In the genomic region with DNA sequence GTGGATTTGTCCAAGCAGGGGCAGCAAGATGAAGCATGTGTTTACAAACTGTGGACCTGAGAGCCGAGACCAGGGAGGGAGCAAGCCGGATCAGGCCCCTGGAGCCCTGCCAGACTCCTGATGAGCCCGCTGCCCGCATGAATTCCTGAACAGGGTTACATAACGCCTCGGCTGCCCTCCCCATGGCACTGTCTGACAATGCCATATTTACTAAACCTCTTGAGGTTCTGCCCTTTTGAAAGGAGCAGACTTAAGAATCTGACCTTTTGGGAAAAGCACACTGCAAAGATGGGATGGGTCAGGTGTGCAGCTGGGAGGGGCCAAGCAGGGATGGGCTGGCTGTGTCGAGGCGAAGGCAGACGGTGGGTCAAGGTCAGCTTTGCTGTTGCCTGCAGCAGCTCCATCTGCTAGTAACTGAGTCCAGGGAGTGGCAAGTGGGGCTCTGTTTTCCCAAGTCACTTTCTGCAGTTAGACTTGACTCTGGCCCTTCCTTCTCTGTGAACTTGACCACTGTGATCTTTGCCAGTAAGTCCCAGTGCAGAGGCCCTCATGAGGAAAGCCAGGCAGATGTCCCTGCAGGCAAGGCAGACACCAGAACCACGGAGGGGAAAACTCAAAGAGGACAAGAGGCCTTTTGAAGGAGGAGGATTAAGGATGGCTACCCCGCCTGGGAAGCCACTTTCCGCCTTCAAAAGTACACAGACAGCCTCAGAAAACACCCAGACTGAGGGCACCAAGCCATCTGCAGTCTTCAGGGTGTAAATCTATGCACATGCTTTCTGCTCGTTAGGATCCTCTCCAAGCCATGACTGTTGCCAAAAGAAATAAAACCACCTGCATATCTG, we compare ENCODE assay signal across 10 cellular contexts.
A peak's percentile ranks its signal among the peaks of the same experiment; 100 is the strongest.
DNase-seq lines count a peak whose midpoint lies in the region; ATAC-seq and TF ChIP-seq lines count a peak whose summit lies in the region.
"Had no signal": no experiment of that assay in that cellular context is flagged by ENCODE, and none has a peak within 500 bp of the region (broad histone marks: within the 10 kb centered on the region; RNA-seq: fewer than 3 reads in every experiment).

No MANE protein-coding gene starts in this region.

- BruUV-seq in MCF 10A (replicated peaks; lab: Mats Ljungman, UMichigan) = no TSS peak

- intact Hi-C loops in MCF 10A (cut with micrococcal nuclease) = loop anchor here (1.0 to 5.0 kb wide), 2 partner anchors 69 to 140 kb away; no protein-coding TSS in a partner anchor
- intact Hi-C loops in gastrocnemius medialis (cut with DNase I; ENCODE audit: low total_unique reads) = no loop called here

- H3K9me3 ChIP-seq in gastrocnemius medialis = no peaks in the 10 kb centered on the region

- H3K4me1 ChIP-seq in gastrocnemius medialis = peaks cover 19 to 30% of the 10 kb centered on the region in 2 donors

- ATAC-seq in gastrocnemius medialis (peak; percentile 64 to 85), HG02763 (IDR thresholded peaks at IDR 0.05; ENCODE audit: unreplicated experiment) (no peak)

- no peaks in the 10 kb centered on the region for H3K9me3 Mint-ChIP-seq in MCF 10A (ENCODE audit: unreplicated experiment)

- H3K4me3 ChIP-seq in gastrocnemius medialis = peak overlapping the region in 2 of 4 donors; percentile 2 to 11

- peak overlapping the region; percentile 54 for H3K4me3 Mint-ChIP-seq in MCF 10A (ENCODE audit: unreplicated experiment)

- in situ Hi-C loops in G401 (cut with HindIII; ENCODE audit: low sequenced_read_pairs) (no loop called here), gastrocnemius medialis (cut with MboI; ENCODE audit: low sequenced_read_pairs in 4 of 4) (no loop called here)

- no peaks in the 10 kb centered on the region for H3K27me3 Mint-ChIP-seq in MCF 10A (ENCODE audit: insufficient read depth, unreplicated experiment)

- CTCF ChIA-PET in MCF 10A (lab: Yijun Ruan, JAX) (no interaction called here), GM10248 (lab: Yijun Ruan, JAX) (interaction anchor here (2.1 kb wide), 1 partner anchor 10 kb away, joined by 4 read pairs; no protein-coding TSS in a partner anchor)

- no peaks in the 10 kb centered on the region for H3K27me3 ChIP-seq in gastrocnemius medialis

- peak overlapping the region; percentile 61 to 77 (median 67) for H3K27ac ChIP-seq in gastrocnemius medialis

- peak overlapping the region; percentile 67 for H3K27ac Mint-ChIP-seq in MCF 10A (ENCODE audit: low read depth, unreplicated experiment)

- H3K36me3 ChIP-seq in gastrocnemius medialis = peaks cover 0 to 43% of the 10 kb centered on the region in 2 donors

- POLR2A ChIA-PET in MCF 10A (lab: Yijun Ruan, JAX) (interaction anchor here (1.1 to 2.0 kb wide), 2 partner anchors 35 to 44 kb away, joined by 3 to 6 read pairs; no protein-coding TSS in a partner anchor), GM10248 (lab: Yijun Ruan, JAX) (no interaction called here)

- DNase-seq in G401 (ENCODE audit: low spot score) (peak; percentile 86), MCF 10A (ENCODE audit: unreplicated experiment) (peak; percentile 93), iPS-NIHi11 (ENCODE audit: low spot score) (peak; percentile 42), gastrocnemius medialis (peak; percentile 48 to 72), NCI-H774 (lab: John Stamatoyannopoulos, UW) (no peak), GM10248 (ENCODE audit: extremely low spot score) (no peak)
- DNase-seq in NK-92 treated with Interleukin-12 subunit alpha and Interleukin-12 subunit beta, amount 100 ng/mL, for 24 hours (lab: John Stamatoyannopoulos, UW) = no peak
- DNase-seq: activated CD4-positive, alpha-beta T cell treated with anti-CD3 and anti-CD28 coated beads, Interleukin-2, amount 50 U/mL, for 1 hour; NCI-H1694 had no signal

- peaks cover 41% of the 10 kb centered on the region for H3K4me1 Mint-ChIP-seq in MCF 10A (ENCODE audit: insufficient read depth, unreplicated experiment)

- H3K36me3 Mint-ChIP-seq in MCF 10A (ENCODE audit: insufficient read depth, unreplicated experiment) = peaks cover 58% of the 10 kb centered on the region

- TF ChIP-seq CTCF in MCF 10A (IDR thresholded peaks at IDR 0.05; ENCODE audit: unreplicated experiment) = no peak
- no peak for TF ChIP-seq CTCF in gastrocnemius medialis (IDR thresholded peaks at IDR 0.05 in 4 of 5, conservative IDR thresholded peaks at IDR 0.05 in 1 of 5)
- no peak for TF ChIP-seq CTCF in GM10248 (IDR thresholded peaks at IDR 0.05; ENCODE audit: control extremely low read depth, extremely low read depth, low read depth, missing control alignments)

- no peak for TF ChIP-seq POLR2A in gastrocnemius medialis (IDR thresholded peaks at IDR 0.05)

Comparison
In these comparisons a context has a peak if more than half of its experiments do, and no peak if none do; other contexts are left out.
1. DNase-seq: peak in G401 (single experiment), MCF 10A (single experiment), iPS-NIHi11 (single experiment) and gastrocnemius medialis (2 of 2); none in NCI-H774 (single experiment), NK-92 treated with Interleukin-12 subunit alpha and Interleukin-12 subunit beta, amount 100 ng/mL, for 24 hours (single experiment) and GM10248 (single experiment).